ENCODE assay signal across 22 cellular contexts in genomic region chr10:52228556-52228955, GRCh38.
"Had no signal": no experiment of that assay in that cellular context is flagged by ENCODE, and none has a peak within 500 bp of the region (broad histone marks: within the 10 kb centered on the region; RNA-seq: fewer than 3 reads in every experiment).

No MANE protein-coding gene starts in this region.

- DNase-seq: activated CD4-positive, alpha-beta T cell treated with anti-CD3 and anti-CD28 coated beads, Interleukin-2, amount 10 ng/mL, durations not matched to agents 24 days and 14 days; activated CD4-positive, alpha-beta T cell treated with anti-CD3 and anti-CD28 coated beads, Interleukin-2, amount 50 U/mL, for 4 hours; activated CD8-positive, alpha-beta T cell treated with anti-CD3 and anti-CD28 coated beads for 36 hours; activated gamma-delta T cell; activated naive CD4-positive, alpha-beta T cell treated with Interleukin-2 at 50 U/mL for 16 hours; activated naive CD8-positive, alpha-beta T cell treated with anti-CD3 and anti-CD28 coated beads, Interleukin-2, amount 10 ng/mL, durations not matched to agents 7 days and 5 days; activated T-cell treated with anti-CD3 and anti-CD28 coated beads, Interleukin-2, amount 50 U/mL, for 24 hours; adrenal gland; body of pancreas; NCI-H1092 treated with DMSO at 0.1 percent for 48 hours; NCI-H1417; NCI-H146; NCI-H187; NCI-H2029 treated with DMSO at 0.1 percent for 48 hours; NCI-H2107; NCI-H446 treated with DMSO at 0.1 percent for 48 hours; NCI-H524; SIG-M5; SW 1271 had no signal

- H3K4me2 ChIP-seq: KMS-11 had no signal

- H3K27ac ChIP-seq: adrenal gland, body of pancreas, KMS-11 had no signal

- H3K27me3 ChIP-seq: adrenal gland, body of pancreas had no signal

- H3K4me3 ChIP-seq: adrenal gland, body of pancreas had no signal

- FAIRE-seq: astrocyte, TTC549 had no signal

- H3K36me3 ChIP-seq: adrenal gland had no signal

- H3K9ac ChIP-seq: KMS-11 had no signal

- H3K9me3 ChIP-seq: adrenal gland, body of pancreas had no signal
